ENCODE assay signal across 34 cellular contexts in genomic region chr4:99461623-99462401, GRCh38. TPM values are rescaled to one million over a fixed set of nuclear protein-coding genes. Genes with fewer than 3 reads are reported as not detected.
"Had no signal": no experiment of that assay in that cellular context is flagged by ENCODE, and none has a peak within 500 bp of the region (broad histone marks: within the 10 kb centered on the region; RNA-seq: fewer than 3 reads in every experiment).

No MANE protein-coding gene starts in this region.

- H3K4me3 Mint-ChIP-seq: activated CD4-positive, alpha-beta memory T cell treated with anti-CD3 and anti-CD28 coated beads for 36 hours; activated naive CD4-positive, alpha-beta T cell treated with anti-CD3 and anti-CD28 coated beads for 36 hours; activated T-cell treated with anti-CD3 and anti-CD28 coated beads, Interleukin-2, amount 50 U/mL, for 4 hours; activated T-helper 1 cell treated with anti-CD3 and anti-CD28 coated beads, Interleukin-12 subunit alpha, Interleukin-12 subunit beta, Interleukin-2, Interleukin-4 antibody, amounts not matched to agents 30 ng/mL and 10 ng/mL and 1 ng/mL, durations not matched to agents 14 hours and 24 hours and 36 hours; brain; T-helper 1 cell treated with Interleukin-12 subunit alpha and Interleukin-12 subunit beta and Interleukin-4 antibody, amounts not matched to agents 30 μg/mL and 1 μg/mL, for 36 hours; T-helper 2 cell treated with Interferon-gamma antibody and Interleukin-4, amounts not matched to agents 5 μg/mL and 100 μg/mL, for 36 hours had no signal

- H3K9me3 Mint-ChIP-seq: activated CD4-positive, alpha-beta memory T cell treated with anti-CD3 and anti-CD28 coated beads for 36 hours; activated naive CD4-positive, alpha-beta T cell treated with anti-CD3 and anti-CD28 coated beads for 36 hours; activated naive CD4-positive, alpha-beta T cell treated with anti-CD3 and anti-CD28 coated beads, Interleukin-2, amount 50 U/mL, for 72 hours; activated T-cell treated with anti-CD3 and anti-CD28 coated beads, Interleukin-2, amount 50 U/mL, for 4 hours; activated T-helper 1 cell treated with anti-CD3 and anti-CD28 coated beads, Interleukin-12 subunit alpha, Interleukin-12 subunit beta, Interleukin-2, Interleukin-4 antibody, amounts not matched to agents 30 ng/mL and 10 ng/mL and 1 ng/mL, durations not matched to agents 14 hours and 24 hours and 36 hours; brain; T-helper 1 cell treated with Interleukin-12 subunit alpha and Interleukin-12 subunit beta and Interleukin-4 antibody, amounts not matched to agents 30 μg/mL and 1 μg/mL, for 36 hours; T-helper 2 cell treated with Interferon-gamma antibody and Interleukin-4, amounts not matched to agents 5 μg/mL and 100 μg/mL, for 36 hours had no signal

- H3K9me3 ChIP-seq: adrenal gland, Peyer's patch, SJSA1, SK-N-SH had no signal

- H3K4me1 ChIP-seq: adrenal gland, Peyer's patch, SJSA1 had no signal

- H3K27me3 ChIP-seq: adrenal gland, Peyer's patch, SJSA1 had no signal

- H3K36me3 ChIP-seq: adrenal gland, Peyer's patch, SJSA1 had no signal

- H3K27me3 Mint-ChIP-seq: brain had no signal

- H3K4me3 ChIP-seq: adrenal gland, Peyer's patch, SJSA1 had no signal

- DNase-seq: activated CD4-positive, alpha-beta memory T cell treated with anti-CD3 and anti-CD28 coated beads for 36 hours; activated CD4-positive, alpha-beta T cell treated with anti-CD3 and anti-CD28 coated beads for 4 hours; activated CD4-positive, alpha-beta T cell treated with anti-CD3 and anti-CD28 coated beads, Interleukin-2, amount 50 U/mL, for 1 hour; activated CD8-positive, alpha-beta memory T cell treated with anti-CD3 and anti-CD28 coated beads, Interleukin-2, amount 50 U/mL, for 4 hours; activated gamma-delta T cell treated with Interleukin-2 at 50 U/mL for 16 hours; activated naive CD4-positive, alpha-beta T cell treated with anti-CD3 and anti-CD28 coated beads for 36 hours; activated T-cell treated with anti-CD3 and anti-CD28 coated beads for 4 hours; activated T-cell treated with anti-CD3 and anti-CD28 coated beads, Interleukin-2, amount 50 U/mL, for 4 hours; adrenal gland; caudate nucleus; Karpas-422; KBM-7; MM.1S; MV-4-11; NCI-H1092; NCI-H1436 treated with DMSO at 0.1 percent for 48 hours; NCI-H1694 treated with DMSO at 0.1 percent for 48 hours; NCI-H2029; NCI-H345; NCI-H524 treated with DMSO at 0.1 percent for 48 hours; PC-3; Peyer's patch; RPMI8226; SHP77 treated with DMSO at 0.1 percent for 48 hours; SK-N-SH had no signal

- H3K9ac ChIP-seq: SK-N-SH had no signal

- H3K36me3 Mint-ChIP-seq: activated CD4-positive, alpha-beta memory T cell treated with anti-CD3 and anti-CD28 coated beads for 36 hours; activated naive CD4-positive, alpha-beta T cell treated with anti-CD3 and anti-CD28 coated beads, Interleukin-2, amount 50 U/mL, for 72 hours; brain had no signal

- H3K27ac ChIP-seq: adrenal gland, Peyer's patch, SJSA1 had no signal

- H3K27ac Mint-ChIP-seq: activated CD4-positive, alpha-beta memory T cell treated with anti-CD3 and anti-CD28 coated beads for 36 hours; activated naive CD4-positive, alpha-beta T cell treated with anti-CD3 and anti-CD28 coated beads for 36 hours; activated naive CD4-positive, alpha-beta T cell treated with anti-CD3 and anti-CD28 coated beads, Interleukin-2, amount 50 U/mL, for 72 hours; activated T-helper 1 cell treated with anti-CD3 and anti-CD28 coated beads, Interleukin-12 subunit alpha, Interleukin-12 subunit beta, Interleukin-2, Interleukin-4 antibody, amounts not matched to agents 30 ng/mL and 10 ng/mL and 1 ng/mL, durations not matched to agents 14 hours and 24 hours and 36 hours; T-helper 1 cell treated with Interleukin-12 subunit alpha and Interleukin-12 subunit beta and Interleukin-4 antibody, amounts not matched to agents 30 μg/mL and 1 μg/mL, for 36 hours; T-helper 2 cell treated with Interferon-gamma antibody and Interleukin-4, amounts not matched to agents 5 μg/mL and 100 μg/mL, for 36 hours had no signal

- ATAC-seq: activated T-cell treated with anti-CD3 and anti-CD28 coated beads, Interleukin-2, amount 50 U/mL, for 4 hours; PC-3 had no signal

RNA-seq across cellular contexts. Expression of gene ADH7, which starts 26.7 kb away (rescaled TPM):
- total RNA-seq: activated CD4-positive, alpha-beta memory T cell treated with anti-CD3 and anti-CD28 coated beads for 36 hours; activated naive CD4-positive, alpha-beta T cell treated with anti-CD3 and anti-CD28 coated beads for 36 hours; activated naive CD4-positive, alpha-beta T cell treated with anti-CD3 and anti-CD28 coated beads, Interleukin-2, amount 50 U/mL, for 72 hours; activated T-cell treated with anti-CD3 and anti-CD28 coated beads, Interleukin-2, amount 50 U/mL, for 4 hours; activated T-helper 1 cell treated with anti-CD3 and anti-CD28 coated beads, Interleukin-12 subunit alpha, Interleukin-12 subunit beta, Interleukin-2, Interleukin-4 antibody, amounts not matched to agents 30 ng/mL and 10 ng/mL and 1 ng/mL, durations not matched to agents 14 hours and 24 hours and 36 hours; adrenal gland; astrocyte; NCI-H460; PC-3; Peyer's patch; SJSA1 had no signal
- polyA plus RNA-seq: SK-N-SH had no signal

RNA-seq across cellular contexts. Expression of gene C4orf17, which starts 49.0 kb away (rescaled TPM):
- total RNA-seq: activated CD4-positive, alpha-beta memory T cell treated with anti-CD3 and anti-CD28 coated beads for 36 hours; activated naive CD4-positive, alpha-beta T cell treated with anti-CD3 and anti-CD28 coated beads for 36 hours; activated naive CD4-positive, alpha-beta T cell treated with anti-CD3 and anti-CD28 coated beads, Interleukin-2, amount 50 U/mL, for 72 hours; activated T-cell treated with anti-CD3 and anti-CD28 coated beads, Interleukin-2, amount 50 U/mL, for 4 hours; activated T-helper 1 cell treated with anti-CD3 and anti-CD28 coated beads, Interleukin-12 subunit alpha, Interleukin-12 subunit beta, Interleukin-2, Interleukin-4 antibody, amounts not matched to agents 30 ng/mL and 10 ng/mL and 1 ng/mL, durations not matched to agents 14 hours and 24 hours and 36 hours; adrenal gland; astrocyte; bronchial epithelial cell; PC-3; Peyer's patch; SJSA1 had no signal
- polyA plus RNA-seq: adrenal gland, SK-N-SH had no signal
